In the genomic region with DNA sequence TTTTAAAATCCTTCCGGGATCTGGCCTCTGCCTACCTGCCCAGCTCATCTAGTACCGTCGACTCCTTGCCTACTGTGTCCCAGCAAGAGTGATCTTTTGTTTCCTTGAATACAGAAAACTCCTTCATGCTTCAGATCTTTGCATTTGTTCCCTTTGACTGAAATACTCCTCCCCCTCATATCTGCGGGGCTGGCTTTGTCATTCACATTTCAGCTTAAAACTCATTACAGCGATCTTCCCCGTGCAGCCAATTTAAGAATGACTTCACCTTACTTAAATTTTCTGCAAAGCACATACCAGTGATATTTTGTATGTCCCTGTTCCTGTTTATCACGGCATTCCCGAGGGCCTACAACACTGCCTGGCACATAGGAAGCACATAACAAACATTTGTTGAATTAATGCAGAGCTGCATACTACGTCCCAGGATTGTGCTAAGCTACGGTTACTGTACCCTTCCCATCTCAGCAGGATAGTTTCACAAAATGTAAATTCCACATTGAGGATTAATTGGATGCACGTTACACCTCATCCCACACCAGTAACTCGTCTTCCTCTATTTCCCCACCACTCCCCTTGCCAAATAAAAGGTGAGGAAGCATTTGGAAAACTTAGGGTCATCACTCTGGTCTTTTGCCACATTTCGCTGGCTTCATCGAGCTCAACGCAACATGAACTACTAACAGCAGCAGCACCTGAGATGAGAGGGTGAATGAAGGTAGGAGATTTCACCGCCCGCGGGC, we compare ENCODE assay signal across 8 cellular contexts.
DNase-seq lines count a peak whose midpoint lies in the region; ATAC-seq and TF ChIP-seq lines count a peak whose summit lies in the region.

No MANE protein-coding gene starts in this region.

- TF ChIP-seq CTCF in 22Rv1 (IDR thresholded peaks at IDR 0.05), result no peak
- no peak for TF ChIP-seq CTCF in cardiac fibroblast (IDR thresholded peaks at IDR 0.05; ENCODE audit: low read depth, low read length)

- DNase-seq in cardiac fibroblast (ENCODE audit: low read depth in 2 of 2) (peak in 1 of 2 donors; percentile 25), superior temporal gyrus (ENCODE audit: extremely low spot score) (no peak), HuH-7 (ENCODE audit: low spot score) (no peak)
- no peak for DNase-seq in activated CD4-positive, alpha-beta T cell treated with anti-CD3 and anti-CD28 coated beads for 48 hours

- no peaks in the 10 kb centered on the region for H3K9me3 ChIP-seq in HUES6 (ENCODE audit: control insufficient read depth, insufficient read depth, low read depth, low read length)
- no peaks in the 10 kb centered on the region for H3K9me3 ChIP-seq in mucosa of stomach (ENCODE audit: control insufficient read depth, low read length)

- peaks cover 7% of the 10 kb centered on the region for H3K36me3 ChIP-seq in HUES6 (ENCODE audit: control insufficient read depth, insufficient read depth, low read length)
- no peaks in the 10 kb centered on the region for H3K36me3 ChIP-seq in mucosa of stomach (ENCODE audit: control insufficient read depth, insufficient read depth, low read length)

- H3K4me3 ChIP-seq in HUES6 (ENCODE audit: low read depth, low read length) (peak overlapping the region; percentile 66), cardiac fibroblast (replicated peaks in 1 of 2; ENCODE audit: low read depth in 2 of 2, low read length in 2 of 2) (peak overlapping the region; percentile 50 to 58), mucosa of stomach (ENCODE audit: low read length) (peak overlapping the region; percentile 82)

- no peak for ATAC-seq in GM18870 (IDR thresholded peaks at IDR 0.05; ENCODE audit: unreplicated experiment)

- no peaks in the 10 kb centered on the region for H3K27me3 ChIP-seq in HUES6 (ENCODE audit: control insufficient read depth, insufficient read depth, low read length)
- H3K27me3 ChIP-seq in mucosa of stomach (ENCODE audit: control insufficient read depth, insufficient read depth, low read length), result no peaks in the 10 kb centered on the region

- peak overlapping the region; percentile 74 for H3K9ac ChIP-seq in HUES6 (ENCODE audit: low read length)
- peak overlapping the region; percentile 58 for H3K9ac ChIP-seq in mucosa of stomach (ENCODE audit: low read length)

- H3K27ac ChIP-seq in 22Rv1 (peak overlapping the region; percentile 59), HUES6 (ENCODE audit: low read depth, low read length) (peak overlapping the region; percentile 13; the same call in 1 of the 2 replicates)

- H3K4me1 ChIP-seq in HUES6 (ENCODE audit: control insufficient read depth, insufficient read depth, low read length) (peaks cover 23% of the 10 kb centered on the region), mucosa of stomach (ENCODE audit: control insufficient read depth, insufficient read depth, low read length) (peaks cover 8% of the 10 kb centered on the region)
